ENCODE assay signal across 8 cellular contexts in the genomic region with DNA sequence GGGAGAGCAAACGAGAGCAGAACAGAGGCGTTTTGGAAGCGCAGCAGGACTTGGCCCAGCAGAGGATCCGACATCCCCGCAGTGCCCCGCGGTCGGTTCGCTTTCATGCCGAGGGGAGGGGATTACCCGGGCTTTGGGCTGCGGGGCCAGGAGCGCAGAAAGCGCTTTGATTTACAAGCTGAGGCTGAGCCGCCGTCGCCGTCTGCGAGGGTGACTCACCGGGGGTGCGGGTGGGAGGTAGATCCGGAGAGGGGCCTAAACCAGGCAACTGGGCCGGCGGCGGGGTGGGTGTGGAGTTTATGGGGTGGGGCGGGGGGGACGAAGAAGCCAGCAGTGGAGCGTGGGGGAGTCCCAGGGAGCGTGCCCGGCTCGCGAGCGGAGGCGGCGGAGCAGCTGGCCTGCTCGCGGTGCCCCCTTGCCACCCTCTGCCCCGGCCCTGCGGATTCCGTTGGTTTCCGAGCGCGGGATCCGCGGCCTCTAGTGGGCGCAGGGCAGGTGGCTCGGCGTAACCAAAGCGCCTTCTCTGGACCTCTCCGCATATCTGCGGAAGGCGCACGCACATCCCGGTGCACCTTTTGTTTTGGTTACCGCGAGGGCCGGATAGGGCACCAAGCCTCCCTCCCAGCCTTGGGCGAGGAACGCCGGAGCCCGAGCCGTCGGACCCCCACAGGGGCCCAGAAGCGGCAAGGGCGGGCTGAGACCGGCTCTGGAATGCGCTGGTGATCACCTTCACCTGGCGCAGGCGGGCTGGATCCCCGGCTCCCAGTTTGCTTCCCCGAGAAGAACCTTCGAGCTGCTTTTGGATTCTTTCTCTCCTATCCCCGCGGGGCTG. TPM values are rescaled to one million over a fixed set of nuclear protein-coding genes. Genes with fewer than 3 reads are reported as not detected.
DNase-seq lines count a peak whose midpoint lies in the region; ATAC-seq and TF ChIP-seq lines count a peak whose summit lies in the region.

No MANE protein-coding gene starts in this region.

- H3K4me3 ChIP-seq in thoracic aorta = peak overlapping the region; percentile 92

- H3K9me3 Mint-ChIP-seq in natural killer cell = no peaks in the 10 kb centered on the region

- H3K27ac ChIP-seq in thoracic aorta = no peak overlapping the region

- intact Hi-C loops in natural killer cell (cut with micrococcal nuclease) = no loop called here

- DNase-seq in NCI-H2107 treated with DMSO at 0.1 percent for 48 hours (lab: John Stamatoyannopoulos, UW; ENCODE audit: unreplicated experiment) (peak; percentile 63), activated T-cell treated with anti-CD3 and anti-CD28 coated beads for 4 hours (peak; percentile 70), natural killer cell (peak; percentile 44), thoracic aorta (ENCODE audit: low spot score) (peak; percentile 31), GOT3 (lab: John Stamatoyannopoulos, UW) (no peak)

- TF ChIP-seq CTCF in GM12874 (IDR thresholded peaks at IDR 0.05; ENCODE audit: insufficient read depth, low read depth, low read length) = peak; percentile 43
- no peak for TF ChIP-seq CTCF in natural killer cell (IDR thresholded peaks at IDR 0.05)
- peak; percentile 49 for TF ChIP-seq CTCF in thoracic aorta (IDR thresholded peaks at IDR 0.05)

- no peaks in the 10 kb centered on the region for H3K27me3 ChIP-seq in thoracic aorta (replicated peaks; ENCODE audit: insufficient read depth)

- peaks cover 0 to 20% of the 10 kb centered on the region in 2 donors for H3K4me1 ChIP-seq in thoracic aorta (ENCODE audit: control insufficient read depth in 1 of 2, low read depth in 2 of 2)

- ATAC-seq in esophagus mucosa (peak; percentile 61), natural killer cell (peak; percentile 45 to 60 (median 52)), thoracic aorta (ENCODE audit: insufficient number of reproducible peaks, low FRiP score, low read depth) (no peak), GM21529 (IDR thresholded peaks at IDR 0.05; ENCODE audit: unreplicated experiment) (no peak)

- peak overlapping the region; percentile 83 for H3K4me3 Mint-ChIP-seq in natural killer cell

- H3K9me3 ChIP-seq in thoracic aorta = no peaks in the 10 kb centered on the region

- H3K27ac Mint-ChIP-seq in natural killer cell = no peak overlapping the region

- peaks cover 51 to 52% of the 10 kb centered on the region in 2 donors for H3K27me3 Mint-ChIP-seq in natural killer cell (ENCODE audit: low read depth in 2 of 2)

- peaks cover 5 to 28% of the 10 kb centered on the region in 2 donors for H3K4me1 Mint-ChIP-seq in natural killer cell

- no peaks in the 10 kb centered on the region for H3K36me3 ChIP-seq in thoracic aorta

- H3K36me3 Mint-ChIP-seq in natural killer cell = no peaks in the 10 kb centered on the region

RNA-seq across cellular contexts. Expression of a gene that starts 2.6 kb away (rescaled TPM):
- total RNA-seq in esophagus mucosa = 0.20 TPM
- not detected for total RNA-seq in natural killer cell
- 10 to 100 TPM in 1 of 2 donors, 1 to 10 TPM in 1; 6.4 to 14.0 TPM for total RNA-seq in thoracic aorta

RNA-seq across cellular contexts. Expression of a gene that starts 13.0 kb away (rescaled TPM):
- total RNA-seq in esophagus mucosa (25.3 TPM), natural killer cell (10 to 100 TPM; 33.8 to 45.4 (median 34.0) TPM), thoracic aorta (10 to 100 TPM; 32.4 to 52.3 TPM)

Comparison
In these comparisons a context has a peak if more than half of its experiments do, and no peak if none do; other contexts are left out.
1. ATAC-seq: peak in esophagus mucosa (single experiment) and natural killer cell (3 of 3); none in thoracic aorta (single experiment) and GM21529 (single experiment).